In the genomic region with DNA sequence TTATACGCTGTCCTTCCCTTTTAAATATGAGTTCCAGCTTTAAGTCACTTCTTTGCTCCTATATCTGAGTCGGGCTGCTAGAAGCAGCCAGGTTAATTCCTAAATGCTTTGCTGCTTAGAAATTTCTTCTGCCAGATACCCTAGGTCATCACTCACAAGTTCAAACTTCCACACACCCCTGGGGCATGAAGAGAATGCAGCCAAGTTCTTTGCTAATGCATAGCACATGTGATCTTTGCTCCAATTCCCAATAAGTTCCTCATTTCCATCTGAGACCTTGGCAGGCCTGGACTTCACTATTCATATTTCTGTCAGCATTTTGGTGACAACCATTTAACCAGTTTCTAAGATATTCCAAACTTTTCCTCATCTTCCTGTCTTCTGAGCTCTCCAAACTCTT, we compare ENCODE assay signal across 7 cellular contexts.
"Had no signal": no experiment of that assay in that cellular context is flagged by ENCODE, and none has a peak within 500 bp of the region (broad histone marks: within the 10 kb centered on the region; RNA-seq: fewer than 3 reads in every experiment).

No MANE protein-coding gene starts in this region.

- H3K4me3 ChIP-seq: GM23338, K562 had no signal

- ATAC-seq: GM23338, K562 had no signal

- DNase-seq: H9, HCEC 1CT, IMR-90, Kasumi-1, KG1 had no signal
